30 cellular contexts compared by ENCODE assay signal in the genomic region with DNA sequence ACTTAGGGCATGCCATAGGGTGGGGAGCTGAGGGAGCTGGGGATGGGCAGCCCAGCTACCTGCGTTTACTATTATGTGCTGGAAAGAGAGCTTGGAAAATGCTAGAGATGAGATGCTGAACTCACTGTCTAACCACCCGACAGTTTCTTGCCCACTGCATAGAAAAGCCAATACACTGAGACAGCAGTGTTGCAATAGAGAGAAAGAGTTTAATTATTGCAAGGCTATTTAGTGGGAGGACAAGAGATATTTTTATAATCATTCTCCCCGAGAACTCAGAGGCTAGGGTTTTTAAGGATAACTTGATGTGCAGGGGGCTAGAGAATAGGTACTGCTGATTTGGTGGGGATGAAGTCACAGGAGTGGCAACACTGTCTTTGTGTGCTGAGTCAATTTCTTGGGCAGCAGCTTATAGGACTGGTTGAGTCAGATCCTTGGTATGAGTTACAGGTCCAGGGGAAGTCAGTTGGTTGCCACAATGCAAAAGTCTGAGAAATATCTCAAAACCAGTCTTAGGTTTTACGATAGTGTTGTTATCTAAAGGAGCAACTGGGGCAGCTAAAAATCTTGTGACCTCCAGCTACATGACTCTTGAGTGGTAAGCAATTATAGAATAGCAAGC.
"Had no signal": no experiment of that assay in that cellular context is flagged by ENCODE, and none has a peak within 500 bp of the region (broad histone marks: within the 10 kb centered on the region; RNA-seq: fewer than 3 reads in every experiment).

No MANE protein-coding gene starts in this region.

- H3K4me1 ChIP-seq: ascending aorta, SJCRH30 had no signal

- H3K27ac ChIP-seq: ascending aorta, SJCRH30, SK-N-MC had no signal

- H3K36me3 ChIP-seq: ascending aorta, SJCRH30 had no signal

- H3K4me1 Mint-ChIP-seq: activated CD4-positive, alpha-beta T cell treated with anti-CD3 and anti-CD28 coated beads, Interleukin-2, amount 10 ng/mL, durations not matched to agents 24 days and 14 days; activated naive CD8-positive, alpha-beta T cell treated with anti-CD3 and anti-CD28 coated beads for 36 hours; activated T-helper 17 cell treated with anti-CD3 and anti-CD28 coated beads, Interleukin-2, amount 50 U/mL, for 72 hours had no signal

- H3K9me3 ChIP-seq: SJCRH30 had no signal

- H3K36me3 Mint-ChIP-seq: activated naive CD8-positive, alpha-beta T cell treated with anti-CD3 and anti-CD28 coated beads for 36 hours had no signal

- H3K9me3 Mint-ChIP-seq: activated CD4-positive, alpha-beta T cell treated with anti-CD3 and anti-CD28 coated beads, Interleukin-2, amount 10 ng/mL, durations not matched to agents 24 days and 14 days had no signal

- DNase-seq: activated CD4-positive, alpha-beta T cell treated with anti-CD3 and anti-CD28 coated beads, Interleukin-2, amount 10 ng/mL, durations not matched to agents 24 days and 14 days; activated CD4-positive, alpha-beta T cell treated with anti-CD3 and anti-CD28 coated beads, Interleukin-2, amount 50 U/mL, for 4 hours; activated CD8-positive, alpha-beta T cell treated with anti-CD3 and anti-CD28 coated beads for 36 hours; activated effector memory CD4-positive, alpha-beta T cell treated with anti-CD3 and anti-CD28 coated beads, Interleukin-2, amount 50 U/mL, for 16 hours; activated naive CD4-positive, alpha-beta T cell; activated naive CD4-positive, alpha-beta T cell treated with anti-CD3 and anti-CD28 coated beads, Interleukin-2, amount 50 U/mL, for 16 hours; activated naive CD8-positive, alpha-beta T cell treated with anti-CD3 and anti-CD28 coated beads for 36 hours; activated T-cell treated with anti-CD3 and anti-CD28 coated beads, Interleukin-2, amount 50 U/mL, for 1 hour; activated T-cell treated with anti-CD3 and anti-CD28 coated beads, Interleukin-2, amount 50 U/mL, for 72 hours; amygdala; caudate nucleus; Karpas-422; NCI-H1048; NCI-H1105 treated with DMSO at 0.1 percent for 48 hours; NCI-H1436; NCI-H1694; NCI-H1930; NCI-H2081 treated with DMSO at 0.1 percent for 48 hours; NCI-H510A; NCI-H526; NCI-H748 treated with DMSO at 0.1 percent for 48 hours; SHP77; SJCRH30; T1000 had no signal

- FAIRE-seq: bronchial epithelial cell, colon had no signal

- H3K27ac Mint-ChIP-seq: activated CD4-positive, alpha-beta T cell treated with anti-CD3 and anti-CD28 coated beads, Interleukin-2, amount 10 ng/mL, durations not matched to agents 24 days and 14 days; activated CD8-positive, alpha-beta T cell treated with anti-CD3 and anti-CD28 coated beads for 36 hours; activated naive CD8-positive, alpha-beta T cell treated with anti-CD3 and anti-CD28 coated beads for 36 hours; activated T-cell treated with anti-CD3 and anti-CD28 coated beads, Interleukin-2, amount 50 U/mL, for 72 hours; activated T-helper 17 cell treated with anti-CD3 and anti-CD28 coated beads, Interleukin-2, amount 50 U/mL, for 72 hours; brain had no signal

- H3K27me3 ChIP-seq: ascending aorta, SJCRH30 had no signal

- H3K4me3 ChIP-seq: ascending aorta, SJCRH30, SK-N-MC had no signal

- H3K27me3 Mint-ChIP-seq: activated CD4-positive, alpha-beta T cell treated with anti-CD3 and anti-CD28 coated beads, Interleukin-2, amount 10 ng/mL, durations not matched to agents 24 days and 14 days; activated CD8-positive, alpha-beta T cell treated with anti-CD3 and anti-CD28 coated beads for 36 hours; activated naive CD8-positive, alpha-beta T cell treated with anti-CD3 and anti-CD28 coated beads for 36 hours; activated T-helper 17 cell treated with anti-CD3 and anti-CD28 coated beads, Interleukin-2, amount 50 U/mL, for 72 hours had no signal

- H3K4me3 Mint-ChIP-seq: activated CD4-positive, alpha-beta T cell treated with anti-CD3 and anti-CD28 coated beads, Interleukin-2, amount 10 ng/mL, durations not matched to agents 24 days and 14 days; activated CD8-positive, alpha-beta T cell treated with anti-CD3 and anti-CD28 coated beads for 36 hours; activated naive CD8-positive, alpha-beta T cell treated with anti-CD3 and anti-CD28 coated beads for 36 hours; activated T-cell treated with anti-CD3 and anti-CD28 coated beads, Interleukin-2, amount 50 U/mL, for 72 hours; activated T-helper 17 cell treated with anti-CD3 and anti-CD28 coated beads, Interleukin-2, amount 50 U/mL, for 72 hours; brain had no signal
